ENCODE assay signal across 39 cellular contexts in the genomic region with DNA sequence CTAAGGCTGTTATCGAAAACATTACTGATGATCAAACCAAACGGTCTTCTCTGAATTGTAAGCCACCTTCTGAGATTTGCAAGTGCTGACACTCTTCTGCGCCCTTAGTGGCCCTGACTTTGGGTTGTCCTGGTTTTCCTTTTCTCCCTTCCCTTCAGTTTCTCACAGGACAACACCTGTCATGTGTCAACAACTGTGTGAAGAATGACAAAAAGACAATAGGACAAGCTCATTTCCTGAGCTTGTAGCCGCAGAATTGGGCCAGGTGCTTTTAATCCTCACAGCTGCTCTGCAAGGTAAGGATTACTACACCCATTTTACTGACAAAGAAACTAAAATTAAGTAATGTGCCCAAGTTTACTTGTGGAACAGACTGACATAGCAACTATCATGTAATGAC. TPM values are rescaled to one million over a fixed set of nuclear protein-coding genes. Genes with fewer than 3 reads are reported as not detected.
DNase-seq lines count a peak whose midpoint lies in the region; FAIRE-seq and TF ChIP-seq lines count a peak whose summit lies in the region.
"Had no signal": no experiment of that assay in that cellular context is flagged by ENCODE, and none has a peak within 500 bp of the region (broad histone marks: within the 10 kb centered on the region; RNA-seq: fewer than 3 reads in every experiment).

No MANE protein-coding gene starts in this region.

- H3K9ac ChIP-seq in H1 (replicated peaks in 1 of 4; ENCODE audit: extremely low read depth in 1 of 4, low read depth in 3 of 4, low read length in 3 of 4) = no peak overlapping the region
- H3K9ac ChIP-seq: KMS-11, SK-N-SH had no signal

- TF ChIP-seq EP300 in H1 (IDR thresholded peaks at IDR 0.05; ENCODE audit: borderline replicate concordance in 1 of 2, low read depth in 2 of 2, low read length in 2 of 2) = no peak

- H3K27ac ChIP-seq in H1 (ENCODE audit: low read depth, low read length) = no peak overlapping the region
- H3K27ac ChIP-seq: 22Rv1, brain microvascular endothelial cell, heart right ventricle, KMS-11, neutrophil, right atrium auricular region, RWPE1, testis had no signal

- H3K23me2 ChIP-seq in H1 (ENCODE audit: low read depth, low read length) = no peaks in the 10 kb centered on the region

- no peaks in the 10 kb centered on the region for H3K27me3 ChIP-seq in H1 (replicated peaks in 1 of 4; ENCODE audit: control insufficient read depth in 3 of 4, extremely low read depth in 1 of 4, insufficient read depth in 3 of 4, low read length in 3 of 4)
- H3K27me3 ChIP-seq: brain microvascular endothelial cell, heart right ventricle, neutrophil, right atrium auricular region, testis had no signal

- H3K27ac Mint-ChIP-seq in activated T-helper 2 cell treated with anti-CD3 and anti-CD28 coated beads, Interferon-gamma antibody, Interleukin-2, Interleukin-4, amounts not matched to agents 10 μg/mL and 5 μg/mL and 100 μg/mL, durations not matched to agents 14 hours and 24 hours and 36 hours = no peak overlapping the region
- H3K27ac Mint-ChIP-seq: activated naive CD4-positive, alpha-beta T cell treated with anti-CD3 and anti-CD28 coated beads, Interleukin-2, amount 50 U/mL, for 24 hours; activated T-helper 1 cell treated with anti-CD3 and anti-CD28 coated beads, Interleukin-12 subunit alpha, Interleukin-12 subunit beta, Interleukin-2, Interleukin-4 antibody, amounts not matched to agents 30 ng/mL and 10 ng/mL and 1 ng/mL, durations not matched to agents 14 hours and 24 hours and 36 hours; mesothelial cell of epicardium; stimulated activated naive CD8-positive, alpha-beta T cell treated with anti-CD3 and anti-CD28 coated beads, Interleukin-15, Interleukin-2, amounts not matched to agents 100 ng/mL and 50 ng/mL, for 24 hours; T-helper 17 cell had no signal

- 58% methylated on average over 4 of the region's 4 CpGs; no CpG with 5 or more reads in 1 of the 2 experiments for WGBS in H1 (ENCODE audit: extremely low coverage in 1 of 2, insufficient coverage in 1 of 2, insufficient read length in 1 of 2, insufficient replicate concordance in 2 of 2, low coverage in 1 of 2, low lambda C conversion rate in 2 of 2, missing lambda C conversion rate in 1 of 2), 2 experiments

- no peaks in the 10 kb centered on the region for H3K79me1 ChIP-seq in H1 (ENCODE audit: low read depth, low read length)

- CTCF ChIA-PET in H1 (lab: Charles Lee; ENCODE audit: partially characterized antibody) = no interaction called here

- no peaks in the 10 kb centered on the region for H3K36me3 ChIP-seq in H1 (ENCODE audit: control insufficient read depth in 2 of 4, insufficient read depth in 4 of 4, low read length in 3 of 4)
- H3K36me3 ChIP-seq: brain microvascular endothelial cell, HAP-1, heart right ventricle, right atrium auricular region had no signal

- no peak overlapping the region for H2BK120ac ChIP-seq in H1 (replicated peaks; ENCODE audit: low read depth, low read length)

- H3K23ac ChIP-seq in H1 (ENCODE audit: insufficient read length) = no peak overlapping the region

- no peak overlapping the region for H2BK20ac ChIP-seq in H1 (ENCODE audit: low read length)

- H3K4me3 Mint-ChIP-seq in activated T-helper 2 cell treated with anti-CD3 and anti-CD28 coated beads, Interferon-gamma antibody, Interleukin-2, Interleukin-4, amounts not matched to agents 10 μg/mL and 5 μg/mL and 100 μg/mL, durations not matched to agents 14 hours and 24 hours and 36 hours (ENCODE audit: low read depth) = no peak overlapping the region
- H3K4me3 Mint-ChIP-seq: activated naive CD4-positive, alpha-beta T cell treated with anti-CD3 and anti-CD28 coated beads, Interleukin-2, amount 50 U/mL, for 24 hours; activated T-helper 1 cell treated with anti-CD3 and anti-CD28 coated beads, Interleukin-12 subunit alpha, Interleukin-12 subunit beta, Interleukin-2, Interleukin-4 antibody, amounts not matched to agents 30 ng/mL and 10 ng/mL and 1 ng/mL, durations not matched to agents 14 hours and 24 hours and 36 hours; CD14-positive monocyte; mesothelial cell of epicardium; stimulated activated naive CD8-positive, alpha-beta T cell treated with anti-CD3 and anti-CD28 coated beads, Interleukin-15, Interleukin-2, amounts not matched to agents 100 ng/mL and 50 ng/mL, for 24 hours; T-helper 17 cell had no signal

- H3K14ac ChIP-seq in H1 (ENCODE audit: insufficient read length) = no peak overlapping the region

- no peak for TF ChIP-seq RAD21 in H1 (IDR thresholded peaks at IDR 0.05 in 1 of 2, conservative IDR thresholded peaks at IDR 0.05 in 1 of 2; ENCODE audit: low read depth in 2 of 2, low read length in 2 of 2)

- H2AK5ac ChIP-seq in H1 (ENCODE audit: low read depth, low read length) = no peak overlapping the region

- no peak overlapping the region for H4K91ac ChIP-seq in H1 (replicated peaks; ENCODE audit: insufficient read length, low read length)

- no peak overlapping the region for H2AFZ ChIP-seq in H1 (ENCODE audit: low read length)

- no peak overlapping the region for H3K4ac ChIP-seq in H1 (replicated peaks; ENCODE audit: insufficient read length, low read depth, low read length)

- peaks cover 8% of the 10 kb centered on the region for H3K9me3 Mint-ChIP-seq in activated T-helper 2 cell treated with anti-CD3 and anti-CD28 coated beads, Interferon-gamma antibody, Interleukin-2, Interleukin-4, amounts not matched to agents 10 μg/mL and 5 μg/mL and 100 μg/mL, durations not matched to agents 14 hours and 24 hours and 36 hours
- H3K9me3 Mint-ChIP-seq: activated T-helper 1 cell treated with anti-CD3 and anti-CD28 coated beads, Interleukin-12 subunit alpha, Interleukin-12 subunit beta, Interleukin-2, Interleukin-4 antibody, amounts not matched to agents 30 ng/mL and 10 ng/mL and 1 ng/mL, durations not matched to agents 14 hours and 24 hours and 36 hours had no signal

- POLR2A ChIA-PET in H1 (lab: Charles Lee; ENCODE audit: partially characterized antibody) = no interaction called here

- FAIRE-seq in H1 (lab: Jason Lieb, UNC) = no peak
- FAIRE-seq: frontal cortex, TTC549 had no signal

- H3K4me1 Mint-ChIP-seq in activated T-helper 2 cell treated with anti-CD3 and anti-CD28 coated beads, Interferon-gamma antibody, Interleukin-2, Interleukin-4, amounts not matched to agents 10 μg/mL and 5 μg/mL and 100 μg/mL, durations not matched to agents 14 hours and 24 hours and 36 hours (ENCODE audit: low read depth) = peaks cover 9% of the 10 kb centered on the region

- peak; percentile 44 for DNase-seq in DMS153 (lab: John Stamatoyannopoulos, UW)
- no peak for DNase-seq in DMS153 treated with DMSO at 0.1 percent for 48 hours (lab: John Stamatoyannopoulos, UW; ENCODE audit: unreplicated experiment)
- peak; percentile 96 for DNase-seq in DMS53 treated with DMSO at 0.1 percent for 48 hours (lab: John Stamatoyannopoulos, UW; ENCODE audit: unreplicated experiment)
- DNase-seq in NCI-H510A (lab: John Stamatoyannopoulos, UW) = peak; percentile 23
- DNase-seq in H1 (ENCODE audit: low read depth in 1 of 2, low spot score in 2 of 2) = no peak
- DNase-seq in ecto neural progenitor cell (ENCODE audit: low spot score) = no peak
- DNase-seq in T-helper 1 cell = no peak
- DNase-seq in activated T-helper 2 cell treated with anti-CD3 and anti-CD28 coated beads, Interferon-gamma antibody, Interleukin-2, Interleukin-4, amounts not matched to agents 10 μg/mL and 5 μg/mL and 100 μg/mL, durations not matched to agents 14 hours and 24 hours and 36 hours (ENCODE audit: low spot score) = no peak
- DNase-seq: activated CD4-positive, alpha-beta T cell treated with anti-CD3 and anti-CD28 coated beads, Interleukin-2, amount 50 U/mL, for 48 hours; activated CD8-positive, alpha-beta memory T cell treated with anti-CD3 and anti-CD28 coated beads, Interleukin-2, amount 50 U/mL, for 4 hours; amygdala; brain microvascular endothelial cell; Calu3; cerebellar nuclear complex; EL; heart right ventricle; kidney glomerular epithelial cell; naive thymus-derived CD4-positive, alpha-beta T cell; NCI-H2171 treated with DMSO at 0.1 percent for 48 hours; NCI-H526; OCI-M1; posterior cingulate gyrus; SK-N-SH; stimulated activated CD4-positive, alpha-beta T cell treated with anti-CD3 and anti-CD28 coated beads, Interleukin-1b, Interleukin-23, amount 100 ng/mL, for 48 hours; T-helper 17 cell; testis had no signal

- no peaks in the 10 kb centered on the region for H3K79me2 ChIP-seq in H1 (ENCODE audit: control insufficient read depth in 1 of 2, insufficient read depth in 2 of 2, low read length in 2 of 2)

- peak overlapping the region; percentile 33 for H3K56ac ChIP-seq in H1 (replicated peaks; ENCODE audit: insufficient read length, low read depth, low read length)

- no peaks in the 10 kb centered on the region for H3K36me3 Mint-ChIP-seq in activated T-helper 2 cell treated with anti-CD3 and anti-CD28 coated beads, Interferon-gamma antibody, Interleukin-2, Interleukin-4, amounts not matched to agents 10 μg/mL and 5 μg/mL and 100 μg/mL, durations not matched to agents 14 hours and 24 hours and 36 hours (ENCODE audit: low read depth)
- H3K36me3 Mint-ChIP-seq: mesothelial cell of epicardium had no signal

- H2BK15ac ChIP-seq in H1 (ENCODE audit: low read length) = no peak overlapping the region

- no peak for TF ChIP-seq CTCF in H1 (IDR thresholded peaks at IDR 0.05; ENCODE audit: control extremely low read depth in 1 of 3, insufficient read depth in 1 of 3, low read depth in 1 of 3, low read length in 3 of 3)

- no peak overlapping the region for H3K18ac ChIP-seq in H1 (ENCODE audit: extremely low read depth, low read length)

- H3K4me3 ChIP-seq in H1 (ENCODE audit: extremely low read depth in 1 of 4, insufficient read depth in 2 of 4, low read depth in 3 of 4, low read length in 4 of 4) = no peak overlapping the region
- H3K4me3 ChIP-seq: HAP-1, heart right ventricle, right atrium auricular region, testis had no signal

- peaks cover 2% of the 10 kb centered on the region for H3K27me3 Mint-ChIP-seq in activated T-helper 2 cell treated with anti-CD3 and anti-CD28 coated beads, Interferon-gamma antibody, Interleukin-2, Interleukin-4, amounts not matched to agents 10 μg/mL and 5 μg/mL and 100 μg/mL, durations not matched to agents 14 hours and 24 hours and 36 hours (ENCODE audit: low read depth)
- H3K27me3 Mint-ChIP-seq: activated naive CD4-positive, alpha-beta T cell treated with anti-CD3 and anti-CD28 coated beads, Interleukin-2, amount 50 U/mL, for 24 hours; naive thymus-derived CD4-positive, alpha-beta T cell; stimulated activated naive CD8-positive, alpha-beta T cell treated with anti-CD3 and anti-CD28 coated beads, Interleukin-15, Interleukin-2, amounts not matched to agents 100 ng/mL and 50 ng/mL, for 24 hours; T-helper 17 cell had no signal

- no peak for TF ChIP-seq POLR2A in H1 (IDR thresholded peaks at IDR 0.05; ENCODE audit: control extremely low read depth in 1 of 2, low read depth in 2 of 2, low read length in 2 of 2)

- H3K9me3 ChIP-seq in H1 (ENCODE audit: insufficient read depth in 2 of 2, low read depth in 1 of 2, low read length in 1 of 2) = peaks cover 0 to 6% of the 10 kb centered on the region in 2 experiments; a peak in 1 of 4 replicates
- H3K9me3 ChIP-seq: HAP-1, heart right ventricle, neutrophil, right atrium auricular region, SK-N-SH, testis had no signal

- no peak overlapping the region for H4K8ac ChIP-seq in H1 (ENCODE audit: extremely low read depth, insufficient read depth, low read length)

- no peak overlapping the region for H2BK5ac ChIP-seq in H1 (ENCODE audit: low read depth, low read length)

- H4K5ac ChIP-seq in H1 (ENCODE audit: insufficient read length, low read depth, low read length) = no peak overlapping the region

- no peak overlapping the region for H3K4me2 ChIP-seq in H1 (ENCODE audit: insufficient read depth in 1 of 2, low read depth in 2 of 2, low read length in 2 of 2)
- H3K4me2 ChIP-seq: KMS-11, SK-N-SH had no signal

- no peaks in the 10 kb centered on the region for H4K20me1 ChIP-seq in H1 (replicated peaks in 1 of 2; ENCODE audit: control insufficient read depth in 1 of 2, insufficient read depth in 2 of 2, low read length in 2 of 2)

- intact Hi-C loops in activated T-helper 2 cell treated with anti-CD3 and anti-CD28 coated beads, Interferon-gamma antibody, Interleukin-2, Interleukin-4, amounts not matched to agents 10 μg/mL and 5 μg/mL and 100 μg/mL, durations not matched to agents 14 hours and 24 hours and 36 hours (cut with micrococcal nuclease) = no loop called here

- peaks cover 2 to 4% (median 2%) of the 10 kb centered on the region in 4 experiments; a peak in 5 of 7 replicates for H3K4me1 ChIP-seq in H1 (replicated peaks in 1 of 4; ENCODE audit: control insufficient read depth in 3 of 4, insufficient read depth in 4 of 4, low read length in 3 of 4)
- H3K4me1 ChIP-seq: HAP-1, right atrium auricular region, testis had no signal

- 0 out of 2 replicates have a peak overlapping the region, but pooled peaks have one; percentile 80 for H2BK12ac ChIP-seq in H1 (ENCODE audit: low read depth, low read length)

RNA-seq across cellular contexts. Expression of gene TXK, which starts 44.9 kb away (rescaled TPM):
- total RNA-seq in H1 (2021; fragmentation: NEBNext Ultra II Directional; extraction: Animal tissue kit (Norgen Biotek cat#: 25700)) = not detected in 2 replicates
- polyA plus RNA-seq in H1 (2011; rRNA removed) = not detected in 2 replicates
- not detected for polyA plus RNA-seq in H1 (2011; cell fraction: cytosol; rRNA removed)
- 0.58 TPM for polyA plus RNA-seq in H1 (2011; cell fraction: nucleus; rRNA removed)
- not detected in 4 replicates for polyA plus RNA-seq in H1 (2012, experiment 1 of 2)
- not detected for polyA plus RNA-seq in H1 (2012, experiment 2 of 2)
- polyA plus RNA-seq in H1 (2013, experiment 1 of 2) = 0.22 TPM
- 0.06 TPM for polyA plus RNA-seq in H1 (2013, experiment 2 of 2)
- not detected in 2 replicates for polyA minus RNA-seq in H1 (2011; rRNA and poly(A)+ RNA removed)
- polyA minus RNA-seq in H1 (2011; cell fraction: cytosol; rRNA and poly(A)+ RNA removed) = not detected
- not detected for polyA minus RNA-seq in H1 (2011; cell fraction: nucleus; rRNA and poly(A)+ RNA removed)
- total RNA-seq in activated T-helper 2 cell treated with anti-CD3 and anti-CD28 coated beads, Interferon-gamma antibody, Interleukin-2, Interleukin-4, amounts not matched to agents 10 μg/mL and 5 μg/mL and 100 μg/mL, durations not matched to agents 14 hours and 24 hours and 36 hours = 0.76 and 1.8 TPM in 2 replicates

Comparison
In these comparisons a context has a peak if more than half of its experiments do, and no peak if none do; other contexts are left out.
1. DNase-seq: peak in DMS153 (single experiment), DMS53 treated with DMSO at 0.1 percent for 48 hours (single experiment) and NCI-H510A (single experiment); none in DMS153 treated with DMSO at 0.1 percent for 48 hours (single experiment), H1 (0 of 2), ecto neural progenitor cell (single experiment), T-helper 1 cell (0 of 5) and activated T-helper 2 cell treated with anti-CD3 and anti-CD28 coated beads, Interferon-gamma antibody, Interleukin-2, Interleukin-4, amounts not matched to agents 10 μg/mL and 5 μg/mL and 100 μg/mL, durations not matched to agents 14 hours and 24 hours and 36 hours (single experiment).